7 cellular contexts compared by ENCODE assay signal in genomic region chr11:66327171-66328035, GRCh38. TPM values are rescaled to one million over a fixed set of nuclear protein-coding genes. Genes with fewer than 3 reads are reported as not detected.
DNase-seq lines count a peak whose midpoint lies in the region; ATAC-seq, FAIRE-seq and TF ChIP-seq lines count a peak whose summit lies in the region.
"Had no signal": no experiment of that assay in that cellular context is flagged by ENCODE, and none has a peak within 500 bp of the region (broad histone marks: within the 10 kb centered on the region; RNA-seq: fewer than 3 reads in every experiment).

No MANE protein-coding gene starts in this region.

- H3K27me3 Mint-ChIP-seq in HFFc6 (ENCODE audit: insufficient read depth), result peaks cover 13% of the 10 kb centered on the region

- no peaks in the 10 kb centered on the region for H3K79me2 ChIP-seq in K562 (ENCODE audit: control insufficient read depth, insufficient read depth, low read length)

- peaks cover 53% of the 10 kb centered on the region for H3K4me1 Mint-ChIP-seq in HFFc6 (ENCODE audit: low read depth)

- TF ChIP-seq CTCF in HFFc6 (IDR thresholded peaks at IDR 0.05) (peak; percentile 19; the same call in 1 of the 2 replicates), K562 (IDR thresholded peaks at IDR 0.05 in 2 of 3, conservative IDR thresholded peaks at IDR 0.05 in 1 of 3; ENCODE audit: insufficient read depth in 2 of 3, low read depth in 1 of 3, low read length in 3 of 3) (no peak), omental fat pad (IDR thresholded peaks at IDR 0.05) (no peak), GM13977 (IDR thresholded peaks at IDR 0.05; ENCODE audit: extremely low read depth, insufficient read depth, missing control alignments) (no peak)

- peak overlapping the region; percentile 100 for H2AFZ ChIP-seq in K562 (ENCODE audit: low read depth, low read length)

- DNase-seq in HFFc6 (peak; percentile 68), K562 (ENCODE audit: extremely low read depth in 1 of 4, low spot score in 3 of 4) (peak in 1 of 4 experiments; percentile 16), omental fat pad (ENCODE audit: low spot score) (no peak), Ammon's horn (ENCODE audit: low spot score) (no peak), GM13977 (ENCODE audit: low spot score) (no peak), NCI-H2029 (lab: John Stamatoyannopoulos, UW) (no peak)

- peak overlapping the region; percentile 44 for H3K4me3 Mint-ChIP-seq in HFFc6

- no peak for TF ChIP-seq EP300 in K562 (IDR thresholded peaks at IDR 0.05; ENCODE audit: low read length)

- peak; percentile 81 for FAIRE-seq in K562 (lab: Jason Lieb, UNC)

- POLR2A ChIA-PET in K562 (lab: Yijun Ruan, JAX), result interaction anchor here (0.6 to 0.7 kb wide), 3 partner anchors 9 to 109 kb away, joined by 3 read pairs; partner anchors contain the start of gene RIN1

- no peak for TF ChIP-seq POLR2A in K562 (conservative IDR thresholded peaks at IDR 0.05)

- no TSS peak for BruUV-seq in K562 (replicated peaks; lab: Mats Ljungman, UMichigan)

- H3K9ac ChIP-seq in K562 (ENCODE audit: insufficient read depth in 1 of 2, low read depth in 2 of 2, low read length in 2 of 2), result peak overlapping the region in 1 of 2 experiments; percentile 67; a peak in 2 of 4 replicates

- H3K27ac Mint-ChIP-seq in HFFc6, result peak overlapping the region; percentile 88

- H3K27me3 ChIP-seq in K562 (ENCODE audit: control insufficient read depth in 2 of 2, insufficient read depth in 2 of 2, low read length in 2 of 2), result no peaks in the 10 kb centered on the region

- in situ Hi-C loops in K562 (cut with MboI), result loop anchor here (5.0 kb wide), 1 partner anchor 110 kb away; no protein-coding TSS in a partner anchor
- in situ Hi-C loops in GM13977 (cut with MboI; ENCODE audit: low pct_unique_long_range_greater_than_20kb, low sequenced_read_pairs, unreplicated experiment), result no loop called here

- no peaks in the 10 kb centered on the region for H4K20me1 ChIP-seq in K562 (replicated peaks; ENCODE audit: control insufficient read depth, insufficient read depth, low read length)

- 63% methylated on average over 7 of the region's 11 CpGs for WGBS in K562 (ENCODE audit: insufficient coverage, low coverage, missing lambda C conversion rate)

- CTCF ChIA-PET in K562 (lab: Yijun Ruan, JAX; ENCODE audit: low intra/inter-chr PET ratio), result interaction anchor here (1.2 to 3.1 kb wide), 3 partner anchors 16 to 105 kb away, joined by 5 to 37 read pairs (median 16); no protein-coding TSS in a partner anchor

- TF ChIP-seq RAD21 in K562 (CRISPR knock-in tag; conservative IDR thresholded peaks at IDR 0.05 in 1 of 2, IDR thresholded peaks at IDR 0.05 in 1 of 2), result no peak

- H3K9me1 ChIP-seq in K562 (ENCODE audit: control insufficient read depth, insufficient read depth, low read length), result peaks cover 4% of the 10 kb centered on the region

- H3K4me3 ChIP-seq in K562, result no peak overlapping the region

- intact Hi-C loops in K562 (cut with micrococcal nuclease), result loop anchor here (1.0 to 2.0 kb wide), 2 partner anchors 15 to 105 kb away; no protein-coding TSS in a partner anchor

- no peaks in the 10 kb centered on the region for H3K36me3 ChIP-seq in K562 (ENCODE audit: control insufficient read depth, insufficient read depth, low read length)

- H3K4me2 ChIP-seq in K562 (ENCODE audit: insufficient read depth, low read length), result no peak overlapping the region

- peaks cover 20 to 66% of the 10 kb centered on the region in 2 experiments; a peak in 4 of 5 replicates for H3K4me1 ChIP-seq in K562 (replicated peaks in 1 of 2; ENCODE audit: control insufficient read depth in 2 of 2, insufficient read depth in 2 of 2, low read length in 2 of 2)

- H3K27ac ChIP-seq in K562 (ENCODE audit: extremely low read depth, low read depth, low read length), result no peak overlapping the region; the same call in 2 of the 3 replicates

- H3K36me3 Mint-ChIP-seq in HFFc6 (ENCODE audit: low read depth), result no peaks in the 10 kb centered on the region

- H3K9me3 ChIP-seq in K562 (replicated peaks; ENCODE audit: control insufficient read depth, insufficient read depth, low read depth, low read length), result no peaks in the 10 kb centered on the region

- ATAC-seq in K562 (no peak), omental fat pad (ENCODE audit: low FRiP score) (peak; percentile 58)

- H3K9me3 Mint-ChIP-seq in HFFc6, result no peaks in the 10 kb centered on the region

RNA-seq across cellular contexts. Expression of gene RIN1, which starts 8.8 kb away (rescaled TPM):
- total RNA-seq in HFFc6 (2021; fragmentation: NEBNext Ultra II Directional; extraction: Animal tissue kit (Norgen Biotek cat#: 25700)), result 10 to 100 TPM; 32.9 to 55.0 (median 49.8) TPM
- total RNA-seq in K562 (2011; cell fraction: chromatin; rRNA removed; ENCODE audit: low replicate concordance), result 0.74 and 1.8 TPM in 2 replicates
- total RNA-seq in K562 (2011; cell fraction: nucleolus; rRNA removed), result 0.79 and 1.2 TPM in 2 replicates
- total RNA-seq in K562 (2011; cell fraction: nucleoplasm; rRNA removed), result 1.1 and 1.2 TPM in 2 replicates
- total RNA-seq in K562 (2014; rRNA removed) (0.73 and 0.90 TPM in 2 replicates), K562 (2014; rRNA removed; fragmentation: Illumina TruSeq; extraction: Trizol) (0.25 TPM in 1 of 2 replicates, not detected in the other), K562 (2015; rRNA removed; fragmentation: Illumina TruSeq; extraction: Trizol) (0.34 and 0.47 TPM in 2 replicates), K562 (2021) (0.40 and 1.2 TPM in 2 replicates), omental fat pad (10 to 100 TPM in 1 of 4 donors, 1 to 10 TPM in 3; 2.9 to 34.6 (median 3.6) TPM)
- polyA plus RNA-seq in K562 (2011; rRNA removed) (0.20 and 0.35 TPM in 2 replicates), K562 (2014; fragmentation: Illumina TruSeq; extraction: Trizol) (0.36 and 0.43 TPM in 2 replicates), K562 (2014; fragmentation: Nextera tagmentation; extraction: Ambion mirVana) (under 1 TPM in 1 of 2 experiments, not detected in 1; 0.01 TPM), K562 (2014; rRNA removed) (0.26 and 0.48 TPM in 2 replicates)
- 0.21 and 1.2 TPM in 2 replicates for polyA plus RNA-seq in K562 (2011; cell fraction: cytosol; rRNA removed)
- polyA plus RNA-seq in K562 (2011; cell fraction: nucleus; rRNA removed), result 2.0 and 3.7 TPM in 2 replicates
- polyA plus RNA-seq in K562 (2012), result 0.76 and 1.3 TPM in 2 replicates
- 0.15 TPM in 1 of 2 replicates, not detected in the other for polyA minus RNA-seq in K562 (2011; rRNA and poly(A)+ RNA removed)
- polyA minus RNA-seq in K562 (2011; cell fraction: cytosol; rRNA and poly(A)+ RNA removed), result 0.29 and 1.3 TPM in 2 replicates
- polyA minus RNA-seq in K562 (2011; cell fraction: nucleus; rRNA and poly(A)+ RNA removed), result 0.67 and 1.2 TPM in 2 replicates

RNA-seq across cellular contexts. Expression of gene CD248, which starts 10.6 kb away (rescaled TPM):
- total RNA-seq in HFFc6 (2021; fragmentation: NEBNext Ultra II Directional; extraction: Animal tissue kit (Norgen Biotek cat#: 25700)), result 100 to 1,000 TPM; 437 to 739 (median 687) TPM
- total RNA-seq in K562 (2011; cell fraction: chromatin; rRNA removed; ENCODE audit: low replicate concordance), result not detected in 2 replicates
- total RNA-seq in K562 (2011; cell fraction: nucleolus; rRNA removed), result not detected in 2 replicates
- total RNA-seq in K562 (2011; cell fraction: nucleoplasm; rRNA removed), result not detected in 2 replicates
- total RNA-seq in K562 (2014; rRNA removed) (not detected in 2 replicates), K562 (2014; rRNA removed; fragmentation: Illumina TruSeq; extraction: Trizol) (not detected in 2 replicates), K562 (2015; rRNA removed; fragmentation: Illumina TruSeq; extraction: Trizol) (not detected in 2 replicates), K562 (2021) (0.09 and 0.20 TPM in 2 replicates), omental fat pad (100 to 1,000 TPM in 1 of 4 donors, 10 to 100 TPM in 3; 43.2 to 107 (median 70.7) TPM)
- polyA plus RNA-seq in K562 (2011; rRNA removed) (not detected in 2 replicates), K562 (2014; fragmentation: Illumina TruSeq; extraction: Trizol) (not detected in 2 replicates), K562 (2014; fragmentation: Nextera tagmentation; extraction: Ambion mirVana) (not detected), K562 (2014; rRNA removed) (not detected in 2 replicates)
- polyA plus RNA-seq in K562 (2011; cell fraction: cytosol; rRNA removed), result not detected in 2 replicates
- polyA plus RNA-seq in K562 (2011; cell fraction: nucleus; rRNA removed), result not detected in 2 replicates
- polyA plus RNA-seq in K562 (2012), result 0.04 TPM in 1 of 2 replicates, not detected in the other
- not detected in 2 replicates for polyA minus RNA-seq in K562 (2011; rRNA and poly(A)+ RNA removed)
- not detected in 2 replicates for polyA minus RNA-seq in K562 (2011; cell fraction: cytosol; rRNA and poly(A)+ RNA removed)
- not detected in 2 replicates for polyA minus RNA-seq in K562 (2011; cell fraction: nucleus; rRNA and poly(A)+ RNA removed)

RNA-seq across cellular contexts. Expression of gene BRMS1, which starts 17.5 kb away (rescaled TPM):
- total RNA-seq in HFFc6 (2021; fragmentation: NEBNext Ultra II Directional; extraction: Animal tissue kit (Norgen Biotek cat#: 25700)), result 10 to 100 TPM; 41.2 to 66.6 (median 61.2) TPM
- total RNA-seq in K562 (2011; cell fraction: chromatin; rRNA removed; ENCODE audit: low replicate concordance), result 15.8 and 32.2 TPM in 2 replicates
- 24.8 and 25.1 TPM in 2 replicates for total RNA-seq in K562 (2011; cell fraction: nucleolus; rRNA removed)
- 14.6 and 20.0 TPM in 2 replicates for total RNA-seq in K562 (2011; cell fraction: nucleoplasm; rRNA removed)
- total RNA-seq in K562 (2014; rRNA removed) (76.9 and 78.8 TPM in 2 replicates), K562 (2014; rRNA removed; fragmentation: Illumina TruSeq; extraction: Trizol) (23.2 and 31.8 TPM in 2 replicates), K562 (2015; rRNA removed; fragmentation: Illumina TruSeq; extraction: Trizol) (59.9 and 65.3 TPM in 2 replicates), K562 (2021) (47.4 and 47.6 TPM in 2 replicates), omental fat pad (10 to 100 TPM; 36.7 to 59.2 (median 42.0) TPM)
- polyA plus RNA-seq in K562 (2011; rRNA removed) (29.3 and 33.4 TPM in 2 replicates), K562 (2014; fragmentation: Illumina TruSeq; extraction: Trizol) (33.3 and 44.6 TPM in 2 replicates), K562 (2014; fragmentation: Nextera tagmentation; extraction: Ambion mirVana) (1 to 10 TPM; 2.2 to 4.5 TPM), K562 (2014; rRNA removed) (65.5 and 67.8 TPM in 2 replicates)
- polyA plus RNA-seq in K562 (2011; cell fraction: cytosol; rRNA removed), result 31.7 and 54.1 TPM in 2 replicates
- 33.9 and 46.0 TPM in 2 replicates for polyA plus RNA-seq in K562 (2011; cell fraction: nucleus; rRNA removed)
- 41.0 and 43.8 TPM in 2 replicates for polyA plus RNA-seq in K562 (2012)
- 10.6 and 12.7 TPM in 2 replicates for polyA minus RNA-seq in K562 (2011; rRNA and poly(A)+ RNA removed)
- polyA minus RNA-seq in K562 (2011; cell fraction: cytosol; rRNA and poly(A)+ RNA removed), result 6.5 and 12.8 TPM in 2 replicates
- 7.0 and 10.6 TPM in 2 replicates for polyA minus RNA-seq in K562 (2011; cell fraction: nucleus; rRNA and poly(A)+ RNA removed)

RNA-seq across cellular contexts. Expression of gene B4GAT1, which starts 20.0 kb away (rescaled TPM):
- total RNA-seq in HFFc6 (2021; fragmentation: NEBNext Ultra II Directional; extraction: Animal tissue kit (Norgen Biotek cat#: 25700)), result 10 to 100 TPM; 21.5 to 26.4 (median 24.3) TPM
- 2.6 and 5.4 TPM in 2 replicates for total RNA-seq in K562 (2011; cell fraction: chromatin; rRNA removed; ENCODE audit: low replicate concordance)
- total RNA-seq in K562 (2011; cell fraction: nucleolus; rRNA removed), result 9.3 and 11.3 TPM in 2 replicates
- 6.2 and 6.6 TPM in 2 replicates for total RNA-seq in K562 (2011; cell fraction: nucleoplasm; rRNA removed)
- 9.5 and 11.7 TPM in 2 replicates for total RNA-seq in K562 (2014; rRNA removed)
- 3.7 TPM in 2 replicates for total RNA-seq in K562 (2014; rRNA removed; fragmentation: Illumina TruSeq; extraction: Trizol)
- total RNA-seq in K562 (2015; rRNA removed; fragmentation: Illumina TruSeq; extraction: Trizol), result 6.6 and 7.4 TPM in 2 replicates
- total RNA-seq in K562 (2021), result 8.6 and 8.7 TPM in 2 replicates
- polyA plus RNA-seq in K562 (2011; rRNA removed), result 3.4 and 4.6 TPM in 2 replicates
- 4.2 and 7.4 TPM in 2 replicates for polyA plus RNA-seq in K562 (2011; cell fraction: cytosol; rRNA removed)
- polyA plus RNA-seq in K562 (2011; cell fraction: nucleus; rRNA removed), result 3.3 and 3.4 TPM in 2 replicates
- polyA plus RNA-seq in K562 (2012), result 11.4 and 15.9 TPM in 2 replicates
- polyA plus RNA-seq in K562 (2014; fragmentation: Illumina TruSeq; extraction: Trizol), result 3.8 and 5.6 TPM in 2 replicates
- polyA plus RNA-seq in K562 (2014; fragmentation: Nextera tagmentation; extraction: Ambion mirVana), result 1 to 10 TPM in 1 of 2 experiments, under 1 TPM in 1; 0.86 to 1.2 TPM
- polyA plus RNA-seq in K562 (2014; rRNA removed), result 5.7 and 6.8 TPM in 2 replicates
- 2.1 and 3.4 TPM in 2 replicates for polyA minus RNA-seq in K562 (2011; rRNA and poly(A)+ RNA removed)
- polyA minus RNA-seq in K562 (2011; cell fraction: cytosol; rRNA and poly(A)+ RNA removed), result 3.1 and 4.9 TPM in 2 replicates
- polyA minus RNA-seq in K562 (2011; cell fraction: nucleus; rRNA and poly(A)+ RNA removed), result 1.5 and 2.1 TPM in 2 replicates
- total RNA-seq in omental fat pad, result 10 to 100 TPM; 13.3 to 37.1 (median 21.1) TPM

RNA-seq across cellular contexts. Expression of gene TMEM151A, which starts 35.7 kb away (rescaled TPM):
- under 1 TPM in 2 of 6 experiments, not detected in 4; 0.07 to 0.11 TPM for total RNA-seq in HFFc6 (2021; fragmentation: NEBNext Ultra II Directional; extraction: Animal tissue kit (Norgen Biotek cat#: 25700))
- not detected in 2 replicates for total RNA-seq in K562 (2011; cell fraction: chromatin; rRNA removed; ENCODE audit: low replicate concordance)
- total RNA-seq in K562 (2011; cell fraction: nucleolus; rRNA removed), result not detected in 2 replicates
- total RNA-seq in K562 (2011; cell fraction: nucleoplasm; rRNA removed), result not detected in 2 replicates
- not detected in 2 replicates for total RNA-seq in K562 (2014; rRNA removed)
- total RNA-seq in K562 (2014; rRNA removed; fragmentation: Illumina TruSeq; extraction: Trizol), result not detected in 2 replicates
- not detected in 2 replicates for total RNA-seq in K562 (2015; rRNA removed; fragmentation: Illumina TruSeq; extraction: Trizol)
- total RNA-seq in K562 (2021), result not detected in 2 replicates
- not detected in 2 replicates for polyA plus RNA-seq in K562 (2011; rRNA removed)
- 0.01 TPM in 1 of 2 replicates, not detected in the other for polyA plus RNA-seq in K562 (2011; cell fraction: cytosol; rRNA removed)
- not detected in 2 replicates for polyA plus RNA-seq in K562 (2011; cell fraction: nucleus; rRNA removed)
- polyA plus RNA-seq in K562 (2012), result not detected in 2 replicates
- not detected in 2 replicates for polyA plus RNA-seq in K562 (2014; fragmentation: Illumina TruSeq; extraction: Trizol)
- not detected for polyA plus RNA-seq in K562 (2014; fragmentation: Nextera tagmentation; extraction: Ambion mirVana)
- polyA plus RNA-seq in K562 (2014; rRNA removed), result not detected in 2 replicates
- not detected in 2 replicates for polyA minus RNA-seq in K562 (2011; rRNA and poly(A)+ RNA removed)
- not detected in 2 replicates for polyA minus RNA-seq in K562 (2011; cell fraction: cytosol; rRNA and poly(A)+ RNA removed)
- polyA minus RNA-seq in K562 (2011; cell fraction: nucleus; rRNA and poly(A)+ RNA removed), result 0.13 TPM in 1 of 2 replicates, not detected in the other
- total RNA-seq in omental fat pad, result 10 to 100 TPM in 1 of 4 donors, 1 to 10 TPM in 2, not detected in 1; 1.6 to 14.8 (median 9.1) TPM
- total RNA-seq: lung microvascular endothelial cell had no signal

Comparison
In these comparisons a context has a peak if more than half of its experiments do, and no peak if none do; other contexts are left out.
1. RNA of gene CD248, which starts 10.6 kb away (total RNA-seq): 437 to 739 TPM in HFFc6 and 43.2 to 107 TPM in omental fat pad; 0.09 to 0.20 TPM in K562; every median in the first group is over 10 times any median in the second.